21 cellular contexts compared by ENCODE assay signal in genomic region chr9:124442360-124442759, GRCh38. TPM values are rescaled to one million over a fixed set of nuclear protein-coding genes. Genes with fewer than 3 reads are reported as not detected.
A peak's percentile ranks its signal among the peaks of the same experiment; 100 is the strongest.
DNase-seq lines count a peak whose midpoint lies in the region; ATAC-seq, FAIRE-seq and TF ChIP-seq lines count a peak whose summit lies in the region.
"Had no signal": no experiment of that assay in that cellular context is flagged by ENCODE, and none has a peak within 500 bp of the region (broad histone marks: within the 10 kb centered on the region; RNA-seq: fewer than 3 reads in every experiment).

No MANE protein-coding gene starts in this region.

- H4K91ac ChIP-seq in H1 (replicated peaks; ENCODE audit: insufficient read length, low read length) = no peak overlapping the region

- H3K4me1 Mint-ChIP-seq in WTC11 = no peaks in the 10 kb centered on the region
- H3K4me1 Mint-ChIP-seq: CD14-positive monocyte had no signal

- H3K4me3 Mint-ChIP-seq in WTC11 = no peak overlapping the region
- H3K4me3 Mint-ChIP-seq: CD8-positive, alpha-beta T cell had no signal

- no peak overlapping the region for H3K56ac ChIP-seq in H1 (replicated peaks; ENCODE audit: insufficient read length, low read depth, low read length)

- H2AK5ac ChIP-seq in H1 (ENCODE audit: low read depth, low read length) = no peak overlapping the region

- TF ChIP-seq POLR2A in H1 (IDR thresholded peaks at IDR 0.05; ENCODE audit: control extremely low read depth in 1 of 2, low read depth in 2 of 2, low read length in 2 of 2) = no peak

- FAIRE-seq in H1 (lab: Jason Lieb, UNC) = no peak
- FAIRE-seq: GM12878, GM19239, H54 had no signal

- no peak for DNase-seq in WTC11 (ENCODE audit: low spot score)
- no peak for DNase-seq in H1 (ENCODE audit: low read depth in 1 of 2, low spot score in 2 of 2)
- no peak for DNase-seq in NCI-H2081 (lab: John Stamatoyannopoulos, UW)
- no peak for DNase-seq in H7
- DNase-seq: BE2C; CD8-positive, alpha-beta T cell; DMS 273 treated with DMSO at 0.1 percent for 48 hours; DMS53; DND-41; EL had no signal

- no peak overlapping the region for H3K27ac Mint-ChIP-seq in WTC11
- H3K27ac Mint-ChIP-seq: CD14-positive monocyte; CD8-positive, alpha-beta T cell had no signal

- no peak overlapping the region for H3K9ac ChIP-seq in BLaER1 treated with 17β-estradiol and CSF1 and Interleukin-3, amounts not matched to agents 10 nM and 100 nM
- H3K9ac ChIP-seq in H1 (replicated peaks in 1 of 4; ENCODE audit: extremely low read depth in 1 of 4, low read depth in 3 of 4, low read length in 3 of 4) = no peak overlapping the region
- H3K9ac ChIP-seq: KMS-11 had no signal

- H3K36me3 ChIP-seq in BLaER1 treated with 17β-estradiol and CSF1 and Interleukin-3, amounts not matched to agents 10 nM and 100 nM = no peaks in the 10 kb centered on the region
- H3K36me3 ChIP-seq in HEK293 (ENCODE audit: control insufficient read depth in 2 of 2, insufficient read depth in 1 of 2, low read length in 2 of 2) (no peaks in the 10 kb centered on the region), H1 (ENCODE audit: control insufficient read depth in 2 of 4, insufficient read depth in 4 of 4, low read length in 3 of 4) (no peaks in the 10 kb centered on the region), H7 (replicated peaks; ENCODE audit: control insufficient read depth, insufficient read depth, low read length) (no peaks in the 10 kb centered on the region)
- H3K36me3 ChIP-seq: BE2C had no signal

- peaks cover 13 to 35% (median 27%) of the 10 kb centered on the region in 10 experiments; a peak in 18 of 20 replicates for H3K4me1 ChIP-seq in BLaER1 treated with 17β-estradiol and CSF1 and Interleukin-3, amounts not matched to agents 10 nM and 100 nM
- H3K4me1 ChIP-seq in HEK293 (ENCODE audit: control insufficient read depth, insufficient read depth, low read length) (no peaks in the 10 kb centered on the region), H1 (replicated peaks in 1 of 4; ENCODE audit: control insufficient read depth in 3 of 4, insufficient read depth in 4 of 4, low read length in 3 of 4) (peaks cover 0 to 4% (median 0%) of the 10 kb centered on the region in 4 experiments; a peak in 1 of 7 replicates)
- H3K4me1 ChIP-seq: BE2C had no signal

- H3K4me2 ChIP-seq in BLaER1 treated with 17β-estradiol and CSF1 and Interleukin-3, amounts not matched to agents 10 nM and 100 nM = peak overlapping the region in 8 of 11 experiments; percentile 12 to 76 (median 38); a peak in 13 of 22 replicates
- no peak overlapping the region for H3K4me2 ChIP-seq in H1 (ENCODE audit: insufficient read depth in 1 of 2, low read depth in 2 of 2, low read length in 2 of 2)
- H3K4me2 ChIP-seq: KMS-11 had no signal

- TF ChIP-seq RAD21 in H1 (IDR thresholded peaks at IDR 0.05 in 1 of 2, conservative IDR thresholded peaks at IDR 0.05 in 1 of 2; ENCODE audit: low read depth in 2 of 2, low read length in 2 of 2) = no peak

- TF ChIP-seq EP300 in H1 (IDR thresholded peaks at IDR 0.05; ENCODE audit: borderline replicate concordance in 1 of 2, low read depth in 2 of 2, low read length in 2 of 2) = no peak

- no peak overlapping the region for H3K14ac ChIP-seq in H1 (ENCODE audit: insufficient read length)

- POLR2A ChIA-PET in HEK293 (lab: Yijun Ruan, JAX) (no interaction called here), WTC11 (lab: Charles Lee) (no interaction called here), H1 (lab: Charles Lee; ENCODE audit: partially characterized antibody) (no interaction called here)

- H2AFZ ChIP-seq in H1 (ENCODE audit: low read length) = no peak overlapping the region

- H3K18ac ChIP-seq in H1 (ENCODE audit: extremely low read depth, low read length) = no peak overlapping the region

- no peak overlapping the region for H2BK120ac ChIP-seq in H1 (replicated peaks; ENCODE audit: low read depth, low read length)

- H3K27me3 Mint-ChIP-seq in WTC11 (ENCODE audit: low read depth) = peaks cover 17% of the 10 kb centered on the region

- no peak for TF ChIP-seq CTCF in HEK293 (tag by site-specific recombination; IDR thresholded peaks at IDR 0.05)
- no peak for TF ChIP-seq CTCF in WTC11 (IDR thresholded peaks at IDR 0.05)
- no peak for TF ChIP-seq CTCF in H1 (IDR thresholded peaks at IDR 0.05; ENCODE audit: control extremely low read depth in 1 of 3, insufficient read depth in 1 of 3, low read depth in 1 of 3, low read length in 3 of 3)

- 0 out of 22 replicates have a peak overlapping the region, but pooled peaks of 1 of the 11 experiments have one; percentile 16 for H3K27ac ChIP-seq in BLaER1 treated with 17β-estradiol and CSF1 and Interleukin-3, amounts not matched to agents 10 nM and 100 nM
- H3K27ac ChIP-seq in HEK293 (ENCODE audit: extremely low read depth, low read depth, low read length) = no peak overlapping the region
- H3K27ac ChIP-seq in H1 (ENCODE audit: low read depth, low read length) = no peak overlapping the region
- H3K27ac ChIP-seq: KMS-11 had no signal

- no peak overlapping the region for H2BK15ac ChIP-seq in H1 (ENCODE audit: low read length)

- no peak overlapping the region for H4K8ac ChIP-seq in H1 (ENCODE audit: extremely low read depth, insufficient read depth, low read length)

- no peak overlapping the region for H3K4ac ChIP-seq in H1 (replicated peaks; ENCODE audit: insufficient read length, low read depth, low read length)

- H3K4me3 ChIP-seq in BLaER1 treated with 17β-estradiol and CSF1 and Interleukin-3, amounts not matched to agents 10 nM and 100 nM = no peak overlapping the region
- no peak overlapping the region for H3K4me3 ChIP-seq in HEK293 (ENCODE audit: low read depth, low read length)
- no peak overlapping the region for H3K4me3 ChIP-seq in H1 (ENCODE audit: extremely low read depth in 1 of 4, insufficient read depth in 2 of 4, low read depth in 3 of 4, low read length in 4 of 4)
- H3K4me3 ChIP-seq in H7 (ENCODE audit: insufficient read depth, low read depth, low read length) = no peak overlapping the region
- H3K4me3 ChIP-seq: GM12878 had no signal

- no peaks in the 10 kb centered on the region; a peak in 1 of 22 replicates for H4K20me1 ChIP-seq in BLaER1 treated with 17β-estradiol and CSF1 and Interleukin-3, amounts not matched to agents 10 nM and 100 nM
- H4K20me1 ChIP-seq in H1 (replicated peaks in 1 of 2; ENCODE audit: control insufficient read depth in 1 of 2, insufficient read depth in 2 of 2, low read length in 2 of 2) = no peaks in the 10 kb centered on the region

- H4K5ac ChIP-seq in H1 (ENCODE audit: insufficient read length, low read depth, low read length) = no peak overlapping the region

- no peaks in the 10 kb centered on the region for H3K79me2 ChIP-seq in H1 (ENCODE audit: control insufficient read depth in 1 of 2, insufficient read depth in 2 of 2, low read length in 2 of 2)

- no peak overlapping the region for H2BK12ac ChIP-seq in H1 (ENCODE audit: low read depth, low read length)

- no peaks in the 10 kb centered on the region for H3K79me1 ChIP-seq in H1 (ENCODE audit: low read depth, low read length)

- no peaks in the 10 kb centered on the region for H3K23me2 ChIP-seq in H1 (ENCODE audit: low read depth, low read length)

- no peaks in the 10 kb centered on the region for H3K27me3 ChIP-seq in BLaER1 treated with 17β-estradiol and CSF1 and Interleukin-3, amounts not matched to agents 10 nM and 100 nM
- H3K27me3 ChIP-seq in H1 (replicated peaks in 1 of 4; ENCODE audit: control insufficient read depth in 3 of 4, extremely low read depth in 1 of 4, insufficient read depth in 3 of 4, low read length in 3 of 4) = no peaks in the 10 kb centered on the region; a peak in 1 of 7 replicates
- no peaks in the 10 kb centered on the region for H3K27me3 ChIP-seq in H7 (ENCODE audit: control insufficient read depth, insufficient read depth, low read length)
- H3K27me3 ChIP-seq: BE2C had no signal

- H2BK5ac ChIP-seq in H1 (ENCODE audit: low read depth, low read length) = no peak overlapping the region

- peaks cover 10% of the 10 kb centered on the region for H3K9me3 Mint-ChIP-seq in WTC11
- H3K9me3 Mint-ChIP-seq: CD8-positive, alpha-beta T cell had no signal

- no peaks in the 10 kb centered on the region for H3K36me3 Mint-ChIP-seq in WTC11
- H3K36me3 Mint-ChIP-seq: CD14-positive monocyte; CD8-positive, alpha-beta T cell had no signal

- no peak for ATAC-seq in WTC11
- no peak for ATAC-seq in GM18867 (IDR thresholded peaks at IDR 0.05; ENCODE audit: unreplicated experiment)
- ATAC-seq: CD8-positive, alpha-beta T cell; GM12878; HCT116 had no signal

- H3K23ac ChIP-seq in H1 (ENCODE audit: insufficient read length) = no peak overlapping the region

- H3K9me3 ChIP-seq in BLaER1 treated with 17β-estradiol and CSF1 and Interleukin-3, amounts not matched to agents 10 nM and 100 nM (replicated peaks in 1 of 11) = peaks cover 0 to 20% (median 11%) of the 10 kb centered on the region in 11 experiments; a peak in 14 of 22 replicates
- H3K9me3 ChIP-seq in HEK293 (ENCODE audit: control insufficient read depth, insufficient read depth, low read depth, low read length) = no peaks in the 10 kb centered on the region
- H3K9me3 ChIP-seq in H1 (ENCODE audit: insufficient read depth in 2 of 2, low read depth in 1 of 2, low read length in 1 of 2) = no peaks in the 10 kb centered on the region
- H3K9me3 ChIP-seq: BE2C had no signal

- H2BK20ac ChIP-seq in H1 (ENCODE audit: low read length) = no peak overlapping the region

- CTCF ChIA-PET in HEK293 (lab: Yijun Ruan, JAX) (no interaction called here), WTC11 (lab: Charles Lee) (interaction anchor here (1.2 to 1.6 kb wide), 2 partner anchors 24 to 95 kb away, joined by 3 to 6 read pairs; no protein-coding TSS in a partner anchor), H1 (lab: Charles Lee; ENCODE audit: partially characterized antibody) (interaction anchor here (1.2 to 9.8 kb wide), 3 partner anchors 13 to 90 kb away, joined by 3 to 87 read pairs (median 6); no protein-coding TSS in a partner anchor)

RNA-seq across cellular contexts. Expression of gene ADGRD2, which starts 7.9 kb away (rescaled TPM):
- 0.61 to 1.6 TPM (median 1.3 TPM) in 3 replicates for total RNA-seq in WTC11 (2021)
- total RNA-seq in H1 (2021; fragmentation: NEBNext Ultra II Directional; extraction: Animal tissue kit (Norgen Biotek cat#: 25700)) = 1.1 and 1.4 TPM in 2 replicates
- 0.41 and 1.2 TPM in 2 replicates for polyA plus RNA-seq in H1 (2011; rRNA removed)
- polyA plus RNA-seq in H1 (2011; cell fraction: cytosol; rRNA removed) = 0.97 TPM
- 6.4 TPM for polyA plus RNA-seq in H1 (2011; cell fraction: nucleus; rRNA removed)
- 0.18 to 1.4 TPM (median 0.68 TPM) in 4 replicates for polyA plus RNA-seq in H1 (2012, experiment 1 of 2)
- polyA plus RNA-seq in H1 (2012, experiment 2 of 2) = 0.13 TPM
- 0.36 TPM for polyA plus RNA-seq in H1 (2013, experiment 1 of 2)
- 0.42 TPM for polyA plus RNA-seq in H1 (2013, experiment 2 of 2)
- 0.32 and 2.0 TPM in 2 replicates for polyA minus RNA-seq in H1 (2011; rRNA and poly(A)+ RNA removed)
- 2.3 TPM for polyA minus RNA-seq in H1 (2011; cell fraction: cytosol; rRNA and poly(A)+ RNA removed)
- polyA minus RNA-seq in H1 (2011; cell fraction: nucleus; rRNA and poly(A)+ RNA removed) = 4.8 TPM
- total RNA-seq in H7 (2014; rRNA removed; shearing (Covaris generic)) = not detected in 2 replicates
- total RNA-seq: A172; CD8-positive, alpha-beta T cell; G401; GM12878 had no signal
- polyA plus RNA-seq: CD14-positive monocyte, GM12878 had no signal

RNA-seq across cellular contexts. Expression of gene PSMB7, which starts 27.1 kb away (rescaled TPM):
- total RNA-seq in WTC11 (2021) = 160 to 187 TPM (median 164 TPM) in 3 replicates
- 219 and 222 TPM in 2 replicates for total RNA-seq in H1 (2021; fragmentation: NEBNext Ultra II Directional; extraction: Animal tissue kit (Norgen Biotek cat#: 25700))
- polyA plus RNA-seq in H1 (2011; rRNA removed) = 213 and 357 TPM in 2 replicates
- 297 TPM for polyA plus RNA-seq in H1 (2011; cell fraction: cytosol; rRNA removed)
- 129 TPM for polyA plus RNA-seq in H1 (2011; cell fraction: nucleus; rRNA removed)
- 339 to 357 TPM (median 351 TPM) in 4 replicates for polyA plus RNA-seq in H1 (2012, experiment 1 of 2)
- 227 TPM for polyA plus RNA-seq in H1 (2012, experiment 2 of 2)
- polyA plus RNA-seq in H1 (2013, experiment 1 of 2) = 173 TPM
- 175 TPM for polyA plus RNA-seq in H1 (2013, experiment 2 of 2)
- 273 and 298 TPM in 2 replicates for polyA minus RNA-seq in H1 (2011; rRNA and poly(A)+ RNA removed)
- polyA minus RNA-seq in H1 (2011; cell fraction: cytosol; rRNA and poly(A)+ RNA removed) = 106 TPM
- 89.9 TPM for polyA minus RNA-seq in H1 (2011; cell fraction: nucleus; rRNA and poly(A)+ RNA removed)
- 185 and 231 TPM in 2 replicates for total RNA-seq in H7 (2014; rRNA removed; shearing (Covaris generic))

Comparison
In these comparisons a context has a peak if more than half of its experiments do, and no peak if none do; other contexts are left out.
1. H3K4me2 ChIP-seq: peak in BLaER1 treated with 17β-estradiol and CSF1 and Interleukin-3, amounts not matched to agents 10 nM and 100 nM (8 of 11); none in H1 (0 of 2).